In the genomic region with DNA sequence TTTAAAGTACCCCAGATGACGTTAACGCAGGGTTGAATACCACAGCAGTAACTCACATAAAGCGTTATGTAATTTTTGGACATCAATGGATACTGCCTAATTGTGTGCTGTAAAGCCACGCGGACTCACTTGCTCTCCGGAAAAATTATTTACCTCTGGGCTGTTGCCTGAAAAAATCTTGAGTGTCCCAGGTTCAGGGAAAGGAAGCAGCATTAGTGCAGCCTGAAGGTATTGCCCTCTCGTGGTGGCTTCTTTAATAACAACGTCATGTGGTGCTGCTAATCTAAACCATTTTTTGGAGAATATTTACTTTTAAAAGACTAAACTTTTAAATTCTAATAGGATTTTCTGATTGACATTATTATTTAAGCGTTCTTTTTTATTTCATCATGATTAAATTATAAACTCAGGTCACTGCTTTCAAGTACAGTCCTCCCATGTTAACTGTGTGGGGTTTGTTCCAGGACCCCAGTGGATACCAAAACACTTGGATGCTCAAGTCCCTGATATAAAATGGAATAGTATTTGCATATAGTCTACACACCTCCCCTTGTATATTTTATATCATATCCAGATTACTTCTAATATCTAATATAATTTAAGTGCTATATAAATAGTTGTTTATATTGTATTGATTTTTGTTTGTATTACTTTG, we compare ENCODE assay signal across 1 cellular context.
TF ChIP-seq lines count a peak whose summit lies in the region.

No MANE protein-coding gene starts in this region.

TF ChIP-seq in WTC11, 78 proteins besides CTCF, POLR2A, EP300 and RAD21 (continued from another document):
- TF ChIP-seq, protein P1, sequence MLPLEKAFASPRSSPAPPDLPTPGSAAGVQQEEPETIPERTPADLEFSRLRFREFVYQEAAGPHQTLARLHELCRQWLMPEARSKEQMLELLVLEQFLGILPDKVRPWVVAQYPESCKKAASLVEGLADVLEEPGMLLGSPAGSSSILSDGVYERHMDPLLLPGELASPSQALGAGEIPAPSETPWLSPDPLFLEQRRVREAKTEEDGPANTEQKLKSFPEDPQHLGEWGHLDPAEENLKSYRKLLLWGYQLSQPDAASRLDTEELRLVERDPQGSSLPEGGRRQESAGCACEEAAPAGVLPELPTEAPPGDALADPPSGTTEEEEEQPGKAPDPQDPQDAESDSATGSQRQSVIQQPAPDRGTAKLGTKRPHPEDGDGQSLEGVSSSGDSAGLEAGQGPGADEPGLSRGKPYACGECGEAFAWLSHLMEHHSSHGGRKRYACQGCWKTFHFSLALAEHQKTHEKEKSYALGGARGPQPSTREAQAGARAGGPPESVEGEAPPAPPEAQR (CRISPR knock-in tag; IDR thresholded peaks at IDR 0.05): no peak
- TF ChIP-seq NFE2L1 (CRISPR knock-in tag; IDR thresholded peaks at IDR 0.05): no peak
- TF ChIP-seq, protein P2, sequence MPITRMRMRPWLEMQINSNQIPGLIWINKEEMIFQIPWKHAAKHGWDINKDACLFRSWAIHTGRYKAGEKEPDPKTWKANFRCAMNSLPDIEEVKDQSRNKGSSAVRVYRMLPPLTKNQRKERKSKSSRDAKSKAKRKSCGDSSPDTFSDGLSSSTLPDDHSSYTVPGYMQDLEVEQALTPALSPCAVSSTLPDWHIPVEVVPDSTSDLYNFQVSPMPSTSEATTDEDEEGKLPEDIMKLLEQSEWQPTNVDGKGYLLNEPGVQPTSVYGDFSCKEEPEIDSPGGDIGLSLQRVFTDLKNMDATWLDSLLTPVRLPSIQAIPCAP (CRISPR knock-in tag; IDR thresholded peaks at IDR 0.05): no peak
- no peak for TF ChIP-seq ZNF138 (CRISPR knock-in tag; conservative IDR thresholded peaks at IDR 0.05)
- no peak for TF ChIP-seq HMGA2 (CRISPR knock-in tag; IDR thresholded peaks at IDR 0.05)
- TF ChIP-seq, protein P3, sequence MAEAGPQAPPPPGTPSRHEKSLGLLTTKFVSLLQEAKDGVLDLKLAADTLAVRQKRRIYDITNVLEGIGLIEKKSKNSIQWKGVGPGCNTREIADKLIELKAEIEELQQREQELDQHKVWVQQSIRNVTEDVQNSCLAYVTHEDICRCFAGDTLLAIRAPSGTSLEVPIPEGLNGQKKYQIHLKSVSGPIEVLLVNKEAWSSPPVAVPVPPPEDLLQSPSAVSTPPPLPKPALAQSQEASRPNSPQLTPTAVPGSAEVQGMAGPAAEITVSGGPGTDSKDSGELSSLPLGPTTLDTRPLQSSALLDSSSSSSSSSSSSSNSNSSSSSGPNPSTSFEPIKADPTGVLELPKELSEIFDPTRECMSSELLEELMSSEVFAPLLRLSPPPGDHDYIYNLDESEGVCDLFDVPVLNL (CRISPR knock-in tag; IDR thresholded peaks at IDR 0.05; ENCODE audit: borderline replicate concordance, low read depth): no peak
TF ChIP-seq in WTC11: peak in this region for 0.
